ENCODE assay signal across 8 cellular contexts in the genomic region with DNA sequence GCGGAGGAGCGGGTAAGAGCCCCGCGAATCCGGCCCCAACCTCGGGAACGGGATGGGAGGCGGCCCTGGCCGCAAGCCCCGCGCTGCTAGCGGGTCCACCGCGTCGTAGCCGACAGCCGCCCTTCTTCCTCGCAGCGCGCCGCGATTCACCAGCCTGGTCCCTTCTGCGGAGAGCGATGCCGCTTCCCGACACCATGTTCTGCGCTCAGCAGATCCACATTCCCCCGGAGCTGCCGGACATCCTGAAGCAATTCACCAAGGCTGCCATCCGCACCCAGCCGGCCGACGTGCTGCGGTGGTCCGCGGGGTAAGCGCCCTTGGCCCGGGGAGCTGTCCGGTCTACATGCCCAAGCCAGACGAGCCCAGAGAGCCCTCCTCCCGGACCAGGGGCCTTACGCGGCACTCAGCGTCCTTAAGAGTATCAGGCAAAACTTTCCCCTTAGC. TPM values are rescaled to one million over a fixed set of nuclear protein-coding genes. Genes with fewer than 3 reads are reported as not detected.
A peak's percentile ranks its signal among the peaks of the same experiment; 100 is the strongest.
DNase-seq lines count a peak whose midpoint lies in the region; ATAC-seq and TF ChIP-seq lines count a peak whose summit lies in the region.

No MANE protein-coding gene starts in this region.

- peaks cover 34% of the 10 kb centered on the region for H3K36me3 Mint-ChIP-seq in T-helper 2 cell treated with Interferon-gamma antibody and Interleukin-4, amounts not matched to agents 5 μg/mL and 100 μg/mL, for 36 hours (ENCODE audit: low read depth)

- peak overlapping the region; percentile 83 for H3K18ac ChIP-seq in neuronal stem cell (ENCODE audit: low read length)

- intact Hi-C loops in PC-3 (cut with micrococcal nuclease) = no loop called here
- intact Hi-C loops in esophagus muscularis mucosa (cut with DNase I) = no loop called here

- no peak for TF ChIP-seq POLR2A in esophagus muscularis mucosa (IDR thresholded peaks at IDR 0.05; ENCODE audit: low read depth)

- H3K27me3 ChIP-seq in PC-3 (ENCODE audit: low read length) = no peaks in the 10 kb centered on the region
- H3K27me3 ChIP-seq in esophagus muscularis mucosa = no peaks in the 10 kb centered on the region
- H3K27me3 ChIP-seq in neuronal stem cell (ENCODE audit: control insufficient read depth in 3 of 3, insufficient read depth in 3 of 3, low read depth in 1 of 3, low read length in 3 of 3) = peaks cover 0 to 7% (median 0%) of the 10 kb centered on the region in 3 experiments

- H4K91ac ChIP-seq in neuronal stem cell (ENCODE audit: low read depth, low read length, poor library complexity) = no peak overlapping the region

- TF ChIP-seq EP300 in esophagus muscularis mucosa (IDR thresholded peaks at IDR 0.05) = no peak

- H3K4me3 ChIP-seq in PC-3 (ENCODE audit: low read length) (peak overlapping the region; percentile 69), esophagus muscularis mucosa (peak overlapping the region; percentile 65 to 70 (median 67)), neuronal stem cell (ENCODE audit: low read length in 2 of 2) (peak overlapping the region; percentile 82 to 83)

- H3K9me3 ChIP-seq in PC-3 (ENCODE audit: low read length) (no peaks in the 10 kb centered on the region), esophagus muscularis mucosa (no peaks in the 10 kb centered on the region), neuronal stem cell (replicated peaks in 1 of 2; ENCODE audit: control insufficient read depth in 2 of 2, insufficient read depth in 1 of 2, low read depth in 1 of 2, low read length in 2 of 2) (no peaks in the 10 kb centered on the region)

- no peaks in the 10 kb centered on the region for H3K9me2 ChIP-seq in PC-3 (replicated peaks; ENCODE audit: low read length)

- H3K79me1 ChIP-seq in neuronal stem cell (ENCODE audit: low read depth, low read length) = peaks cover 1% of the 10 kb centered on the region

- DNase-seq in T-helper 2 cell treated with Interferon-gamma antibody and Interleukin-4, amounts not matched to agents 5 μg/mL and 100 μg/mL, for 36 hours (ENCODE audit: low spot score) = no peak
- DNase-seq in T-helper 2 cell (no peak), PC-3 (no peak), esophagus muscularis mucosa (ENCODE audit: extremely low spot score) (no peak), neuronal stem cell (ENCODE audit: low spot score) (no peak), cerebellum (ENCODE audit: low spot score) (no peak)
- no peak for DNase-seq in effector CD4-positive, alpha-beta T cell

- POLR2A ChIA-PET in PC-3 (lab: Charles Lee; ENCODE audit: unreplicated experiment) = interaction anchor here (0.5 to 0.6 kb wide), 2 partner anchors 90 to 135 kb away, joined by 3 to 9 read pairs; no protein-coding TSS in a partner anchor

- CTCF ChIA-PET in PC-3 (lab: Charles Lee) = interaction anchor here (0.6 to 1.1 kb wide), 3 partner anchors 11 to 610 kb away, joined by 3 to 5 read pairs (median 4); no protein-coding TSS in a partner anchor

- peak overlapping the region; percentile 12 for H3K9ac ChIP-seq in PC-3 (ENCODE audit: low read length)
- peak overlapping the region; percentile 86 for H3K9ac ChIP-seq in neuronal stem cell (ENCODE audit: low read depth, low read length, poor library complexity)

- peak overlapping the region; percentile 83 for H2BK5ac ChIP-seq in neuronal stem cell (ENCODE audit: low read length)

- H2BK15ac ChIP-seq in neuronal stem cell (ENCODE audit: low read length) = no peak overlapping the region

- H3K36me3 ChIP-seq in PC-3 (ENCODE audit: low read depth, low read length) (peaks cover 10% of the 10 kb centered on the region; the same call in 1 of the 2 replicates), esophagus muscularis mucosa (peaks cover 0 to 12% (median 0%) of the 10 kb centered on the region in 4 donors), neuronal stem cell (replicated peaks in 1 of 2; ENCODE audit: control insufficient read depth in 2 of 2, insufficient read depth in 2 of 2, low read length in 2 of 2) (peaks cover 0 to 27% of the 10 kb centered on the region in 2 donors)

- peaks cover 15% of the 10 kb centered on the region for H3K4me1 ChIP-seq in PC-3 (ENCODE audit: insufficient read depth, low read length)
- peaks cover 21 to 31% (median 22%) of the 10 kb centered on the region in 4 donors for H3K4me1 ChIP-seq in esophagus muscularis mucosa
- H3K4me1 ChIP-seq in neuronal stem cell (ENCODE audit: control insufficient read depth in 2 of 2, insufficient read depth in 1 of 2, low read depth in 1 of 2, low read length in 2 of 2) = peaks cover 0 to 1% of the 10 kb centered on the region in 2 donors

- no peak overlapping the region for H3K27ac Mint-ChIP-seq in T-helper 2 cell treated with Interferon-gamma antibody and Interleukin-4, amounts not matched to agents 5 μg/mL and 100 μg/mL, for 36 hours

- H3K79me2 ChIP-seq in PC-3 (ENCODE audit: low read length) = no peaks in the 10 kb centered on the region

- TF ChIP-seq CTCF in PC-3 (conservative IDR thresholded peaks at IDR 0.05; ENCODE audit: low read depth, low read length) = no peak
- TF ChIP-seq CTCF in esophagus muscularis mucosa (IDR thresholded peaks at IDR 0.05) = no peak

- H2AK5ac ChIP-seq in neuronal stem cell (ENCODE audit: low read depth, low read length) = no peak overlapping the region

- no peak overlapping the region for H3K4ac ChIP-seq in neuronal stem cell (ENCODE audit: low read length)

- H2BK120ac ChIP-seq in neuronal stem cell (ENCODE audit: low read depth, low read length) = no peak overlapping the region

- peaks cover 7% of the 10 kb centered on the region for H3K27me3 Mint-ChIP-seq in T-helper 2 cell treated with Interferon-gamma antibody and Interleukin-4, amounts not matched to agents 5 μg/mL and 100 μg/mL, for 36 hours (ENCODE audit: low read depth)

- H3F3A ChIP-seq in PC-3 (ENCODE audit: low read length, unreplicated experiment) = peaks cover 15% of the 10 kb centered on the region

- H3K23ac ChIP-seq in neuronal stem cell (ENCODE audit: low read depth, low read length, poor library complexity) = peak overlapping the region; percentile 98

- no CpG with 5 or more reads among the region's 44 CpGs for WGBS in esophagus muscularis mucosa
- WGBS in neuronal stem cell (ENCODE audit: extremely low coverage in 2 of 2, insufficient read length in 2 of 2, insufficient replicate concordance in 1 of 2), 2 donors = no CpG with 5 or more reads among the region's 44 CpGs

- no peak overlapping the region for H4K8ac ChIP-seq in neuronal stem cell (ENCODE audit: low read depth, low read length)

- no peak overlapping the region for H2BK12ac ChIP-seq in neuronal stem cell (ENCODE audit: low read length)

- H3K9me3 Mint-ChIP-seq in T-helper 2 cell treated with Interferon-gamma antibody and Interleukin-4, amounts not matched to agents 5 μg/mL and 100 μg/mL, for 36 hours = peaks cover 16% of the 10 kb centered on the region

- H3K4me2 ChIP-seq in PC-3 (ENCODE audit: low read length) = peak overlapping the region; percentile 89
- peak overlapping the region; percentile 100 for H3K4me2 ChIP-seq in neuronal stem cell (ENCODE audit: insufficient read depth, low read length, poor library complexity, severe bottlenecking)

- ATAC-seq in HG02642 (IDR thresholded peaks at IDR 0.05; ENCODE audit: poor library complexity, unreplicated experiment) (peak; percentile 51), PC-3 (peak; percentile 56)

- no TSS peak for BruUV-seq in PC-3 (replicated peaks; lab: Mats Ljungman, UMichigan)

- H3K4me1 Mint-ChIP-seq in T-helper 2 cell treated with Interferon-gamma antibody and Interleukin-4, amounts not matched to agents 5 μg/mL and 100 μg/mL, for 36 hours (ENCODE audit: low read depth) = peaks cover 47% of the 10 kb centered on the region

- H2AFZ ChIP-seq in PC-3 (ENCODE audit: low read length) = peak overlapping the region; percentile 82
- H2AFZ ChIP-seq in neuronal stem cell (ENCODE audit: low read length) = peak overlapping the region; percentile 97

- H4K20me1 ChIP-seq in PC-3 (ENCODE audit: low read length) = no peaks in the 10 kb centered on the region

- peak overlapping the region; percentile 71 for H3K14ac ChIP-seq in neuronal stem cell (ENCODE audit: low read length)

- peak overlapping the region; percentile 86 for H3K4me3 Mint-ChIP-seq in T-helper 2 cell treated with Interferon-gamma antibody and Interleukin-4, amounts not matched to agents 5 μg/mL and 100 μg/mL, for 36 hours

- H3K27ac ChIP-seq in PC-3 (ENCODE audit: low read length) (no peak overlapping the region), esophagus muscularis mucosa (replicated peaks in 1 of 4) (peak overlapping the region in 3 of 4 donors; percentile 73 to 83 (median 75)), neuronal stem cell (replicated peaks; ENCODE audit: low read length) (no peak overlapping the region)

RNA-seq across cellular contexts. Expression of gene ROPN1L, which starts 0.3 kb away (rescaled TPM):
- 0.95 and 1.7 TPM in 2 replicates for total RNA-seq in PC-3 (2014; rRNA removed)
- total RNA-seq in esophagus muscularis mucosa = 1 to 10 TPM in 2 of 4 donors, under 1 TPM in 2; 0.63 to 1.7 (median 1.1) TPM
- polyA plus RNA-seq in neuronal stem cell (2013, experiment 1 of 2) = 0.17 TPM
- polyA plus RNA-seq in neuronal stem cell (2013, experiment 2 of 2) = 0.22 TPM
- 3.2 TPM for total RNA-seq in cerebellum

Comparison
In these comparisons a context has a peak if more than half of its experiments do, and no peak if none do; other contexts are left out.
1. H3K27ac ChIP-seq: peak in esophagus muscularis mucosa (3 of 4); none in PC-3 (single experiment) and neuronal stem cell (single experiment).
2. Peak in every context shown above with its lines, with median percentiles within 50 percentile points of each other: H3K4me3 ChIP-seq.